Comparison of ENCODE assay signal across 9 cellular contexts in genomic region chr12:110677206-110677911, GRCh38. TPM values are rescaled to one million over a fixed set of nuclear protein-coding genes. Genes with fewer than 3 reads are reported as not detected.
A peak's percentile ranks its signal among the peaks of the same experiment; 100 is the strongest.
DNase-seq lines count a peak whose midpoint lies in the region; ATAC-seq and TF ChIP-seq lines count a peak whose summit lies in the region.
"Had no signal": no experiment of that assay in that cellular context is flagged by ENCODE, and none has a peak within 500 bp of the region (broad histone marks: within the 10 kb centered on the region; RNA-seq: fewer than 3 reads in every experiment).

No MANE protein-coding gene starts in this region.

- WGBS in hepatocyte (ENCODE audit: low lambda C conversion rate, missing lambda C conversion rate), result 81% methylated on average over 5 of the region's 5 CpGs

- TF ChIP-seq CTCF in SU-DHL-6 (IDR thresholded peaks at IDR 0.05; ENCODE audit: insufficient read depth, low read length, poor library complexity, severe bottlenecking) (no peak), hepatocyte (IDR thresholded peaks at IDR 0.05; ENCODE audit: poor library complexity) (no peak)

- H3K4me2 ChIP-seq in SU-DHL-6 (ENCODE audit: low read depth, low read length, poor library complexity, severe bottlenecking), result peak overlapping the region; percentile 53
- H3K4me2 ChIP-seq in hepatocyte, result no peak overlapping the region

- H3K4me3 Mint-ChIP-seq in activated T-cell treated with anti-CD3 and anti-CD28 coated beads, Interleukin-2, amount 50 U/mL, for 24 hours, result no peak overlapping the region
- H3K4me3 Mint-ChIP-seq in natural killer cell treated with Interleukin-12 subunit alpha and Interleukin-12 subunit beta and Interleukin-15 and Interleukin-18, amount 100 ng/mL, for 72 hours, result peak overlapping the region; percentile 58

- H3K9ac ChIP-seq in SU-DHL-6 (ENCODE audit: low read length), result peak overlapping the region; percentile 41

- no peaks in the 10 kb centered on the region for H3K36me3 ChIP-seq in SU-DHL-6 (ENCODE audit: low read length)
- H3K36me3 ChIP-seq in hepatocyte (replicated peaks; ENCODE audit: insufficient read depth, low read depth), result no peaks in the 10 kb centered on the region
- H3K36me3 ChIP-seq: thoracic aorta had no signal

- H3F3A ChIP-seq in SU-DHL-6 (ENCODE audit: insufficient read depth), result peaks cover 66% of the 10 kb centered on the region

- no peak for DNase-seq in activated T-cell treated with anti-CD3 and anti-CD28 coated beads, Interleukin-2, amount 50 U/mL, for 24 hours
- no peak for DNase-seq in activated T-cell treated with anti-CD3 and anti-CD28 coated beads, Interleukin-2, amount 50 U/mL, for 48 hours
- DNase-seq in natural killer cell treated with Interleukin-12 subunit alpha and Interleukin-12 subunit beta and Interleukin-15 and Interleukin-18, amount 100 ng/mL, for 72 hours (ENCODE audit: low spot score), result no peak
- DNase-seq in GOT3 (lab: John Stamatoyannopoulos, UW), result no peak
- no peak for DNase-seq in hepatocyte (ENCODE audit: low spot score)
- DNase-seq in iPS-NIHi7 (ENCODE audit: extremely low spot score), result no peak

- H3K79me2 ChIP-seq in SU-DHL-6 (ENCODE audit: insufficient read depth, low read length), result no peaks in the 10 kb centered on the region
- H3K79me2 ChIP-seq in hepatocyte, result no peaks in the 10 kb centered on the region

- no peaks in the 10 kb centered on the region for H3K9me2 ChIP-seq in SU-DHL-6 (replicated peaks; ENCODE audit: insufficient read depth, low read length)
- no peaks in the 10 kb centered on the region for H3K9me2 ChIP-seq in hepatocyte (replicated peaks; ENCODE audit: insufficient read depth)

- H2AFZ ChIP-seq in SU-DHL-6 (ENCODE audit: low read depth, low read length, severe bottlenecking) (no peak overlapping the region), hepatocyte (no peak overlapping the region)

- H3K9me3 ChIP-seq in SU-DHL-6 (ENCODE audit: insufficient read depth, low read length) (no peaks in the 10 kb centered on the region), hepatocyte (ENCODE audit: low read depth) (no peaks in the 10 kb centered on the region)

- H3K27ac Mint-ChIP-seq in activated T-cell treated with anti-CD3 and anti-CD28 coated beads, Interleukin-2, amount 50 U/mL, for 24 hours, result peak overlapping the region; percentile 73
- H3K27ac Mint-ChIP-seq in natural killer cell treated with Interleukin-12 subunit alpha and Interleukin-12 subunit beta and Interleukin-15 and Interleukin-18, amount 100 ng/mL, for 72 hours, result peak overlapping the region; percentile 52 to 58

- no peaks in the 10 kb centered on the region for H3K27me3 Mint-ChIP-seq in activated T-cell treated with anti-CD3 and anti-CD28 coated beads, Interleukin-2, amount 50 U/mL, for 24 hours
- no peaks in the 10 kb centered on the region for H3K27me3 Mint-ChIP-seq in natural killer cell treated with Interleukin-12 subunit alpha and Interleukin-12 subunit beta and Interleukin-15 and Interleukin-18, amount 100 ng/mL, for 72 hours

- H3K36me3 Mint-ChIP-seq in activated T-cell treated with anti-CD3 and anti-CD28 coated beads, Interleukin-2, amount 50 U/mL, for 24 hours (ENCODE audit: low read depth), result peaks cover 8% of the 10 kb centered on the region
- peaks cover 5% of the 10 kb centered on the region for H3K36me3 Mint-ChIP-seq in natural killer cell treated with Interleukin-12 subunit alpha and Interleukin-12 subunit beta and Interleukin-15 and Interleukin-18, amount 100 ng/mL, for 72 hours

- H4K20me1 ChIP-seq in SU-DHL-6 (ENCODE audit: low read depth, low read length), result no peaks in the 10 kb centered on the region
- no peaks in the 10 kb centered on the region for H4K20me1 ChIP-seq in hepatocyte (ENCODE audit: insufficient read depth, poor library complexity, severe bottlenecking)

- peak; percentile 63 for ATAC-seq in HG03039 (IDR thresholded peaks at IDR 0.05; ENCODE audit: unreplicated experiment)
- ATAC-seq in natural killer cell treated with Interleukin-12 subunit alpha and Interleukin-12 subunit beta and Interleukin-15 and Interleukin-18, amount 100 ng/mL, for 72 hours, result peak; percentile 62 to 76

- peaks cover 3% of the 10 kb centered on the region for H3K9me3 Mint-ChIP-seq in activated T-cell treated with anti-CD3 and anti-CD28 coated beads, Interleukin-2, amount 50 U/mL, for 24 hours
- peaks cover 3% of the 10 kb centered on the region for H3K9me3 Mint-ChIP-seq in natural killer cell treated with Interleukin-12 subunit alpha and Interleukin-12 subunit beta and Interleukin-15 and Interleukin-18, amount 100 ng/mL, for 72 hours

- H3K4me3 ChIP-seq in SU-DHL-6 (ENCODE audit: insufficient read depth, low read length, poor library complexity, severe bottlenecking) (no peak overlapping the region), hepatocyte (no peak overlapping the region)
- H3K4me3 ChIP-seq: thoracic aorta had no signal

- H3K4me1 Mint-ChIP-seq in activated T-cell treated with anti-CD3 and anti-CD28 coated beads, Interleukin-2, amount 50 U/mL, for 24 hours (ENCODE audit: low read depth), result peaks cover 23% of the 10 kb centered on the region
- peaks cover 31 to 36% of the 10 kb centered on the region in 2 donors for H3K4me1 Mint-ChIP-seq in natural killer cell treated with Interleukin-12 subunit alpha and Interleukin-12 subunit beta and Interleukin-15 and Interleukin-18, amount 100 ng/mL, for 72 hours (ENCODE audit: low read depth in 2 of 2)

- H3K27me3 ChIP-seq in SU-DHL-6 (ENCODE audit: low read length), result no peaks in the 10 kb centered on the region
- no peaks in the 10 kb centered on the region for H3K27me3 ChIP-seq in hepatocyte

- no peaks in the 10 kb centered on the region for H3K4me1 ChIP-seq in hepatocyte (ENCODE audit: insufficient read depth)

- H3K27ac ChIP-seq in SU-DHL-6 (ENCODE audit: low read depth, low read length), result peak overlapping the region; percentile 95
- H3K27ac ChIP-seq in hepatocyte, result no peak overlapping the region
- H3K27ac ChIP-seq: thoracic aorta had no signal

RNA-seq across cellular contexts. Expression of gene HVCN1, which starts 11.6 kb away (rescaled TPM):
- total RNA-seq in natural killer cell treated with Interleukin-12 subunit alpha and Interleukin-12 subunit beta and Interleukin-15 and Interleukin-18, amount 100 ng/mL, for 72 hours, result 1 to 10 TPM in 1 of 2 donors, under 1 TPM in 1; 1.00 to 3.3 TPM
- 1.8 and 5.8 TPM in 2 replicates for total RNA-seq in hepatocyte
- 5.6 and 8.9 TPM in 2 replicates for polyA plus RNA-seq in hepatocyte
